Comparison of ENCODE assay signal across 8 cellular contexts in genomic region chr13:20536992-20537391, GRCh38.
"Had no signal": no experiment of that assay in that cellular context is flagged by ENCODE, and none has a peak within 500 bp of the region (broad histone marks: within the 10 kb centered on the region; RNA-seq: fewer than 3 reads in every experiment).

No MANE protein-coding gene starts in this region.

- ATAC-seq: GM23338 had no signal

- H3K4me3 ChIP-seq: GM23338 had no signal

- H3K4me2 ChIP-seq: GM23338 had no signal

- FAIRE-seq: H1, H54, HTR-8/SVneo had no signal

- DNase-seq: H9, HCEC 1CT, HFFc6, KG1 had no signal

- H2AFZ ChIP-seq: GM23338 had no signal
